ENCODE assay signal across 1 cellular context in the genomic region with DNA sequence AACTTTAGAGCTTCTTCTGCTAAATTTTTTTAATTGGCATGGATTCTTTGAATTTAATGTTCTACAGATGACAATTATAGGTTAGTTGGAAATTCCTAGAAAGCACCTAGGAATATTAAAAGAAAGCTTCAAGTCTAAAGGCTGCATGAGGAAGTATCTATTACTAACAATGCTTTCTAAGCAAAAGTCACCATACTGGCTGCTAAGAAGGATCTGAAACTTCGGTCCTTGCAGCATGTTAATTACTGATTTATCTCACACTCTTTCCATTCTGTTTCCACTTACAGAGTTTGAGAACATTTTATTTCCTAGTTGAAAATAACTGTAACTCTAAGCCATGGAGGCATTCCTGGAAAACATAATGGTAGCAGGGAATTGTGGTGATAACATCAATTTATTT.
TF ChIP-seq lines count a peak whose summit lies in the region.

No MANE protein-coding gene starts in this region.

TF ChIP-seq in HEK293, 187 proteins besides CTCF, POLR2A, EP300 and RAD21 (continued from another document):
- TF ChIP-seq, protein P1, sequence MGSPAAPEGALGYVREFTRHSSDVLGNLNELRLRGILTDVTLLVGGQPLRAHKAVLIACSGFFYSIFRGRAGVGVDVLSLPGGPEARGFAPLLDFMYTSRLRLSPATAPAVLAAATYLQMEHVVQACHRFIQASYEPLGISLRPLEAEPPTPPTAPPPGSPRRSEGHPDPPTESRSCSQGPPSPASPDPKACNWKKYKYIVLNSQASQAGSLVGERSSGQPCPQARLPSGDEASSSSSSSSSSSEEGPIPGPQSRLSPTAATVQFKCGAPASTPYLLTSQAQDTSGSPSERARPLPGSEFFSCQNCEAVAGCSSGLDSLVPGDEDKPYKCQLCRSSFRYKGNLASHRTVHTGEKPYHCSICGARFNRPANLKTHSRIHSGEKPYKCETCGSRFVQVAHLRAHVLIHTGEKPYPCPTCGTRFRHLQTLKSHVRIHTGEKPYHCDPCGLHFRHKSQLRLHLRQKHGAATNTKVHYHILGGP (tag by site-specific recombination; IDR thresholded peaks at IDR 0.05): peak; percentile 84
- no peak for TF ChIP-seq SALL2 (tag by site-specific recombination; IDR thresholded peaks at IDR 0.05; ENCODE audit: borderline replicate concordance)
- peak; percentile 76 for TF ChIP-seq ZNF133 (tag by site-specific recombination; IDR thresholded peaks at IDR 0.05)
TF ChIP-seq in HEK293: peak in this region for 2.
